8 cellular contexts compared by ENCODE assay signal in the genomic region with DNA sequence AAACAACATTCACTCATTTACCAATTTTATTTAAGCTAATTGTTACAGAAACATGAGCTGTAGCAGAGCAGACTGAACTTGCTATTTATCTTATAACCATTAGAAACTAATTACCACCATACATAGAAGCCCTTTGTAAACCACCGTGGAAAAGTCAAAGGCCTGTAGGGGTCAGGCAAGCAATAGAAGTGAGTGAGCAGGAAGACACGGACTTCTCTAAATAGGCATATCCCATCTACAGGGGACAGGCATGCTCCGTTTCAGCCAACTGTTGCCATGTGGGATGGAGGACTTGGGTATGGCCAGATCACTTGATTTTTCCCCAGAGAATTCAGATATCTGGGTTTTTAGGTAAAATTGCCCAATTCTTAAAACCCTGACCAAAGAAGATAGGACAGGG. TPM values are rescaled to one million over a fixed set of nuclear protein-coding genes. Genes with fewer than 3 reads are reported as not detected.
A peak's percentile ranks its signal among the peaks of the same experiment; 100 is the strongest.
DNase-seq lines count a peak whose midpoint lies in the region; ATAC-seq and TF ChIP-seq lines count a peak whose summit lies in the region.

No MANE protein-coding gene starts in this region.

- H4K8ac ChIP-seq in mesenchymal stem cell (ENCODE audit: low read length) = no peak overlapping the region

- no peaks in the 10 kb centered on the region for H3K9me3 ChIP-seq in mesenchymal stem cell (ENCODE audit: control insufficient read depth, low read length)

- no peak overlapping the region for H2BK15ac ChIP-seq in mesenchymal stem cell (ENCODE audit: low read depth, poor library complexity, severe bottlenecking)

- H3K27ac ChIP-seq in mesenchymal stem cell (ENCODE audit: low read length, poor library complexity, severe bottlenecking) = no peak overlapping the region

- H3K9ac ChIP-seq in mesenchymal stem cell (ENCODE audit: low read length) = no peak overlapping the region

- H3K18ac ChIP-seq in mesenchymal stem cell (ENCODE audit: low read depth in 1 of 2, low read length in 2 of 2) = peak overlapping the region in 1 of 2 experiments; percentile 28

- H2BK120ac ChIP-seq in mesenchymal stem cell (ENCODE audit: low read depth, low read length) = no peak overlapping the region

- H3K36me3 ChIP-seq in mesenchymal stem cell (ENCODE audit: control insufficient read depth in 1 of 2, insufficient read depth in 2 of 2, low read depth in 1 of 2, low read length in 2 of 2) = peaks cover 0 to 11% of the 10 kb centered on the region in 2 experiments

- no peak overlapping the region for H3K23ac ChIP-seq in mesenchymal stem cell (ENCODE audit: low read length in 2 of 2)

- H3K4me1 ChIP-seq in mesenchymal stem cell (ENCODE audit: control insufficient read depth, insufficient read depth, low read depth, low read length) = peaks cover 3% of the 10 kb centered on the region

- H3K79me1 ChIP-seq in mesenchymal stem cell (replicated peaks; ENCODE audit: low read length, poor library complexity, severe bottlenecking) = no peaks in the 10 kb centered on the region

- H3K4me2 ChIP-seq in mesenchymal stem cell (ENCODE audit: low read length, poor library complexity, severe bottlenecking) = no peak overlapping the region

- intact Hi-C loops in lower leg skin (cut with DNase I; ENCODE audit: low total_unique reads) = no loop called here

- no peak for TF ChIP-seq POLR2A in lower leg skin (IDR thresholded peaks at IDR 0.05)

- no peak overlapping the region for H2AFZ ChIP-seq in mesenchymal stem cell (ENCODE audit: low read depth, low read length)

- ATAC-seq in HG03354 (IDR thresholded peaks at IDR 0.05; ENCODE audit: poor library complexity, severe bottlenecking, unreplicated experiment) (peak; percentile 31), HG03469 (IDR thresholded peaks at IDR 0.05; ENCODE audit: unreplicated experiment) (no peak), HG03457 (IDR thresholded peaks at IDR 0.05; ENCODE audit: unreplicated experiment) (no peak)

- TF ChIP-seq CTCF in astrocyte of the spinal cord (IDR thresholded peaks at IDR 0.05; ENCODE audit: low read depth, low read length) (peak; percentile 17), lower leg skin (IDR thresholded peaks at IDR 0.05) (no peak)

- no peak overlapping the region for H2BK5ac ChIP-seq in mesenchymal stem cell (ENCODE audit: low read depth, low read length, poor library complexity, severe bottlenecking)

- H2AK5ac ChIP-seq in mesenchymal stem cell (ENCODE audit: low read length, severe bottlenecking) = no peak overlapping the region

- H3K14ac ChIP-seq in mesenchymal stem cell (ENCODE audit: low read length in 2 of 2) = no peak overlapping the region

- H3K4me3 ChIP-seq in astrocyte of the spinal cord (ENCODE audit: low read depth, low read length) (no peak overlapping the region), mesenchymal stem cell (ENCODE audit: insufficient read depth in 1 of 2, low read depth in 1 of 2, low read length in 2 of 2) (no peak overlapping the region), lower leg skin (ENCODE audit: low read depth, poor library complexity, severe bottlenecking) (no peak overlapping the region)

- in situ Hi-C loops in astrocyte of the spinal cord (cut with HindIII; ENCODE audit: low sequenced_read_pairs) = no loop called here

- H4K91ac ChIP-seq in mesenchymal stem cell (ENCODE audit: low read length) = no peak overlapping the region

- no peaks in the 10 kb centered on the region for H3K27me3 ChIP-seq in mesenchymal stem cell (ENCODE audit: control insufficient read depth in 1 of 2, insufficient read depth in 1 of 2, low read length in 2 of 2)

- H2BK12ac ChIP-seq in mesenchymal stem cell (ENCODE audit: low read length in 2 of 2) = no peak overlapping the region

- peak; percentile 8 for DNase-seq in EL
- DNase-seq in astrocyte of the spinal cord (ENCODE audit: low read depth, low spot score) = no peak
- peak; percentile 43 for DNase-seq in mesenchymal stem cell
- no peak for DNase-seq in lower leg skin (ENCODE audit: low spot score in 2 of 2)
- DNase-seq in hippocampal formation (lab: John Stamatoyannopoulos, UW) = no peak

- H3K4ac ChIP-seq in mesenchymal stem cell (ENCODE audit: low read depth in 1 of 2, low read length in 2 of 2) = no peak overlapping the region

- 25% methylated on average over 2 of the region's 3 CpGs for whole genome bisulfite sequencing in mesenchymal stem cell
- 37 to 45% methylated on average over 3 of the region's 3 CpGs for WGBS in lower leg skin, 2 donors

RNA-seq across cellular contexts. Expression of gene PRRC1, which starts 44.8 kb away (rescaled TPM):
- polyA plus RNA-seq in mesenchymal stem cell (2013, experiment 1 of 2) = 101 TPM
- 97.5 TPM for polyA plus RNA-seq in mesenchymal stem cell (2013, experiment 2 of 2)
- total RNA-seq in lower leg skin = 10 to 100 TPM; 30.2 to 58.4 (median 44.9) TPM

Comparison
In these comparisons a context has a peak if more than half of its experiments do, and no peak if none do; other contexts are left out.
1. DNase-seq: peak in EL (single experiment) and mesenchymal stem cell (single experiment); none in astrocyte of the spinal cord (single experiment), lower leg skin (0 of 2) and hippocampal formation (0 of 2).